23 cellular contexts compared by ENCODE assay signal in the genomic region with DNA sequence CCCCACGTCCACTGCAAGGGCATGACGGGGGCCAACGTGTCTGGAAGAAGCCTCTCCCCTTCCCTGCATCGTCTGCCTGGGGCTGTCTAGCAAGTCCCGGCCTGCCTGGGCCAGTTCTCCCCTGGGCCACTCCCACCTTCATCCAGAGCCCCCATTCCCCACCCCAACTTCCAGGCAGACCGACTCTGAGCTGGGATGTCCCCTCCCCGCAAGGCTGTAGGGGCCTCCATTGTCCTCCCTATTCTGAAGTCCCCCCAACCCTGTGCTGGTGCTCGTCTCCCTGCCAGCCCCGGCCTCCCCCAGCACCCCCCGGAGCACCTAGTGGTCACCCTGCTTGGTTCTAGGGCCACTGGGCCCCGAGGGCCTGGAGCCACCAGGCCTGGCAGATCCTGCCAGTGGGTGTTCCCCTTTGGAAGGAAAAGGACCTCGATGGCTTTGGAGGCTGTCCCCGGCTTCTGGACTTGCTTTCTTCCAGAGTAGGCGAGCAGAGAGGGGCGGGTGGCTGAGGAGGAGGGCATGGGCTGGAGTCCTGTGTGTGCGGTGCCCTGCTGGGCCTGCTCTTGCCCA. TPM values are rescaled to one million over a fixed set of nuclear protein-coding genes. Genes with fewer than 3 reads are reported as not detected.
DNase-seq lines count a peak whose midpoint lies in the region; ATAC-seq, FAIRE-seq and TF ChIP-seq lines count a peak whose summit lies in the region.
"Had no signal": no experiment of that assay in that cellular context is flagged by ENCODE, and none has a peak within 500 bp of the region (broad histone marks: within the 10 kb centered on the region; RNA-seq: fewer than 3 reads in every experiment).

No MANE protein-coding gene starts in this region.

- no peak overlapping the region for H3K4ac ChIP-seq in neuronal stem cell (ENCODE audit: low read length)

- H3K4me3 Mint-ChIP-seq in endodermal cell: no peak overlapping the region
- H3K4me3 Mint-ChIP-seq: naive B cell; T-helper 2 cell treated with Interferon-gamma antibody and Interleukin-4, amounts not matched to agents 5 μg/mL and 100 μg/mL, for 36 hours had no signal

- no peak overlapping the region for H2BK120ac ChIP-seq in neuronal stem cell (ENCODE audit: low read depth, low read length)

- H2BK12ac ChIP-seq in neuronal stem cell (ENCODE audit: low read length): no peak overlapping the region

- H4K8ac ChIP-seq in neuronal stem cell (ENCODE audit: low read depth, low read length): no peak overlapping the region

- H3K27ac Mint-ChIP-seq in endodermal cell: no peak overlapping the region
- H3K27ac Mint-ChIP-seq: naive B cell; T-helper 2 cell treated with Interferon-gamma antibody and Interleukin-4, amounts not matched to agents 5 μg/mL and 100 μg/mL, for 36 hours had no signal

- peak overlapping the region; percentile 71 for H3K14ac ChIP-seq in neuronal stem cell (ENCODE audit: low read length)

- no peak overlapping the region for H3K23ac ChIP-seq in neuronal stem cell (ENCODE audit: low read depth, low read length, poor library complexity)

- H3K4me3 ChIP-seq in RWPE2 (ENCODE audit: severe bottlenecking) (no peak overlapping the region), endodermal cell (ENCODE audit: low read length) (no peak overlapping the region), neuronal stem cell (ENCODE audit: low read length in 2 of 2) (no peak overlapping the region), tibial artery (peak overlapping the region; percentile 28 to 38), H7 (ENCODE audit: insufficient read depth, low read depth, low read length) (no peak overlapping the region)
- H3K4me3 ChIP-seq: colonic mucosa, HAP-1, SJSA1 had no signal

- H3K4me2 ChIP-seq in neuronal stem cell (ENCODE audit: insufficient read depth, low read length, poor library complexity, severe bottlenecking): no peak overlapping the region

- DNase-seq in RWPE2 (ENCODE audit: low spot score) (peak; percentile 78), endodermal cell (peak; percentile 43), neuronal stem cell (ENCODE audit: low spot score) (no peak), tibial artery (no peak), DMS153 treated with DMSO at 0.1 percent for 48 hours (lab: John Stamatoyannopoulos, UW; ENCODE audit: unreplicated experiment) (no peak), H7 (no peak), H54 (ENCODE audit: insufficient read length, low spot score) (no peak), NCI-H1930 (lab: John Stamatoyannopoulos, UW) (no peak)
- DNase-seq: activated CD4-positive, CD25-positive, alpha-beta regulatory T cell; activated CD8-positive, alpha-beta memory T cell treated with anti-CD3 and anti-CD28 coated beads for 24 hours; BE2C; DMS153; left colon; naive B cell; NCI-H1694 treated with DMSO at 0.1 percent for 48 hours; NCI-H510A treated with DMSO at 0.1 percent for 48 hours; stimulated activated CD4-positive, alpha-beta T cell treated with anti-CD3 and anti-CD28 coated beads, Interleukin-15, amount 100 ng/mL, for 24 hours; stimulated activated naive CD8-positive, alpha-beta T cell treated with anti-CD3 and anti-CD28 coated beads, Interleukin-15, Interleukin-2, amounts not matched to agents 100 U/mL and 50 U/mL, for 24 hours had no signal

- no peaks in the 10 kb centered on the region for H3K27me3 Mint-ChIP-seq in endodermal cell (ENCODE audit: insufficient read depth)

- H2AK5ac ChIP-seq in neuronal stem cell (ENCODE audit: low read depth, low read length): peak overlapping the region; percentile 92

- peak overlapping the region; percentile 71 for H3K18ac ChIP-seq in neuronal stem cell (ENCODE audit: low read length)

- no peak overlapping the region for H2BK5ac ChIP-seq in neuronal stem cell (ENCODE audit: low read length)

- no peaks in the 10 kb centered on the region for H3K36me3 Mint-ChIP-seq in endodermal cell (ENCODE audit: low read depth)
- H3K36me3 Mint-ChIP-seq: naive B cell had no signal

- H3K27me3 ChIP-seq in RWPE2 (ENCODE audit: insufficient read depth, poor library complexity, severe bottlenecking) (no peaks in the 10 kb centered on the region), endodermal cell (ENCODE audit: control insufficient read depth, insufficient read depth, low read length, poor library complexity, severe bottlenecking) (no peaks in the 10 kb centered on the region), neuronal stem cell (ENCODE audit: control insufficient read depth in 3 of 3, insufficient read depth in 3 of 3, low read depth in 1 of 3, low read length in 3 of 3) (no peaks in the 10 kb centered on the region), tibial artery (no peaks in the 10 kb centered on the region), H7 (ENCODE audit: control insufficient read depth, insufficient read depth, low read length) (no peaks in the 10 kb centered on the region)
- H3K27me3 ChIP-seq: BE2C, SJSA1 had no signal

- H3K9me3 Mint-ChIP-seq in endodermal cell: no peaks in the 10 kb centered on the region
- H3K9me3 Mint-ChIP-seq: naive B cell; T-helper 2 cell treated with Interferon-gamma antibody and Interleukin-4, amounts not matched to agents 5 μg/mL and 100 μg/mL, for 36 hours had no signal

- H3K4me1 ChIP-seq in RWPE2 (ENCODE audit: insufficient read depth, poor library complexity, severe bottlenecking): peaks cover 55% of the 10 kb centered on the region
- H3K4me1 ChIP-seq in endodermal cell (ENCODE audit: control insufficient read depth, insufficient read depth, low read length): peaks cover 20% of the 10 kb centered on the region
- peaks cover 29 to 46% of the 10 kb centered on the region in 2 donors for H3K4me1 ChIP-seq in neuronal stem cell (ENCODE audit: control insufficient read depth in 2 of 2, insufficient read depth in 1 of 2, low read depth in 1 of 2, low read length in 2 of 2)
- H3K4me1 ChIP-seq in tibial artery: peaks cover 0 to 91% (median 90%) of the 10 kb centered on the region in 4 donors

- TF ChIP-seq CTCF in RWPE2 (IDR thresholded peaks at IDR 0.05; ENCODE audit: poor library complexity, severe bottlenecking) (no peak), endodermal cell (conservative IDR thresholded peaks at IDR 0.05) (no peak), tibial artery (IDR thresholded peaks at IDR 0.05) (no peak)

- H3K9ac ChIP-seq in endodermal cell (ENCODE audit: extremely low read depth, low read length, poor library complexity, severe bottlenecking) (no peak overlapping the region), neuronal stem cell (ENCODE audit: low read depth, low read length, poor library complexity) (no peak overlapping the region)

- intact Hi-C loops in tibial artery (cut with DNase I; ENCODE audit: low total_unique reads): loop anchor here (10.0 kb wide), 1 partner anchor 116 kb away; no protein-coding TSS in a partner anchor

- no peak for TF ChIP-seq POLR2A in H54 (IDR thresholded peaks at IDR 0.05; ENCODE audit: low read depth, low read length)

- H3K9me3 ChIP-seq in RWPE2 (ENCODE audit: severe bottlenecking) (no peaks in the 10 kb centered on the region), endodermal cell (ENCODE audit: control insufficient read depth, low read length) (no peaks in the 10 kb centered on the region), neuronal stem cell (replicated peaks in 1 of 2; ENCODE audit: control insufficient read depth in 2 of 2, insufficient read depth in 1 of 2, low read depth in 1 of 2, low read length in 2 of 2) (no peaks in the 10 kb centered on the region), tibial artery (no peaks in the 10 kb centered on the region)
- H3K9me3 ChIP-seq: BE2C, colonic mucosa, HAP-1, SJSA1 had no signal

- no peak overlapping the region for H2BK15ac ChIP-seq in neuronal stem cell (ENCODE audit: low read length)

- H3K79me1 ChIP-seq in neuronal stem cell (ENCODE audit: low read depth, low read length): peaks cover 44% of the 10 kb centered on the region

- no peaks in the 10 kb centered on the region for H3K36me3 ChIP-seq in RWPE2 (ENCODE audit: low read depth)
- H3K36me3 ChIP-seq in endodermal cell (ENCODE audit: control insufficient read depth, insufficient read depth, low read length): no peaks in the 10 kb centered on the region
- no peaks in the 10 kb centered on the region for H3K36me3 ChIP-seq in neuronal stem cell (replicated peaks in 1 of 2; ENCODE audit: control insufficient read depth in 2 of 2, insufficient read depth in 2 of 2, low read length in 2 of 2)
- H3K36me3 ChIP-seq in tibial artery: no peaks in the 10 kb centered on the region
- H3K36me3 ChIP-seq in H7 (replicated peaks; ENCODE audit: control insufficient read depth, insufficient read depth, low read length): no peaks in the 10 kb centered on the region
- H3K36me3 ChIP-seq: BE2C, colonic mucosa, HAP-1 had no signal

- peaks cover 8% of the 10 kb centered on the region for H3K4me1 Mint-ChIP-seq in endodermal cell

- no peak overlapping the region for H2AFZ ChIP-seq in neuronal stem cell (ENCODE audit: low read length)

- peak overlapping the region; percentile 94 for H3K27ac ChIP-seq in RWPE2 (ENCODE audit: poor library complexity, severe bottlenecking)
- H3K27ac ChIP-seq in endodermal cell (ENCODE audit: low read depth, low read length): no peak overlapping the region
- no peak overlapping the region for H3K27ac ChIP-seq in neuronal stem cell (replicated peaks; ENCODE audit: low read length)
- H3K27ac ChIP-seq in tibial artery: peak overlapping the region; percentile 93 to 99
- H3K27ac ChIP-seq: colonic mucosa, SJSA1 had no signal

- no peak for ATAC-seq in RWPE2 (ENCODE audit: low read depth)
- ATAC-seq: left colon; stimulated activated naive CD8-positive, alpha-beta T cell treated with anti-CD3 and anti-CD28 coated beads, Interleukin-15, Interleukin-2, amounts not matched to agents 100 U/mL and 50 U/mL, for 24 hours had no signal

- no peak overlapping the region for H4K91ac ChIP-seq in neuronal stem cell (ENCODE audit: low read depth, low read length, poor library complexity)

- no peak for FAIRE-seq in H54 (lab: Jason Lieb, UNC)
- FAIRE-seq: HTR-8/SVneo had no signal

- 79 to 90% methylated on average over 4 to 16 of the region's 16 CpGs for WGBS in endodermal cell (ENCODE audit: insufficient coverage in 1 of 2, insufficient read length in 1 of 2), 2 experiments
- WGBS in neuronal stem cell (ENCODE audit: extremely low coverage in 2 of 2, insufficient read length in 2 of 2, insufficient replicate concordance in 1 of 2), 2 donors: no CpG with 5 or more reads among the region's 16 CpGs

RNA-seq across cellular contexts. Expression of a gene that starts 4.8 kb away (rescaled TPM):
- 10 to 100 TPM in 1 of 2 donors, 1 to 10 TPM in 1; 9.1 to 13.2 TPM for total RNA-seq in endodermal cell
- polyA plus RNA-seq in endodermal cell (2013, experiment 1 of 2): 16.6 TPM
- polyA plus RNA-seq in endodermal cell (2013, experiment 2 of 2): 15.6 TPM
- polyA plus RNA-seq in neuronal stem cell (2013, experiment 1 of 2): 7.6 TPM
- 7.9 TPM for polyA plus RNA-seq in neuronal stem cell (2013, experiment 2 of 2)
- 1.5 and 2.7 TPM in 2 replicates for total RNA-seq in H7 (2014; rRNA removed; shearing (Covaris generic))

RNA-seq across cellular contexts. Expression of a gene that starts 30.5 kb away (rescaled TPM):
- total RNA-seq in endodermal cell: 10 to 100 TPM; 57.7 to 66.2 TPM
- polyA plus RNA-seq in endodermal cell (2013, experiment 1 of 2): 57.2 TPM
- 62.4 TPM for polyA plus RNA-seq in endodermal cell (2013, experiment 2 of 2)
- polyA plus RNA-seq in neuronal stem cell (2013, experiment 1 of 2): 76.9 TPM
- 74.7 TPM for polyA plus RNA-seq in neuronal stem cell (2013, experiment 2 of 2)
- total RNA-seq in H7 (2014; rRNA removed; shearing (Covaris generic)): 92.3 and 115 TPM in 2 replicates

RNA-seq across cellular contexts. Expression of a gene that starts 47.8 kb away (rescaled TPM):
- total RNA-seq in endodermal cell: 10 to 100 TPM; 28.2 to 30.1 TPM
- polyA plus RNA-seq in endodermal cell (2013, experiment 1 of 2): 23.3 TPM
- 19.3 TPM for polyA plus RNA-seq in endodermal cell (2013, experiment 2 of 2)
- polyA plus RNA-seq in neuronal stem cell (2013, experiment 1 of 2): 18.5 TPM
- 20.5 TPM for polyA plus RNA-seq in neuronal stem cell (2013, experiment 2 of 2)
- total RNA-seq in H7 (2014; rRNA removed; shearing (Covaris generic)): 34.7 and 45.0 TPM in 2 replicates

RNA-seq across cellular contexts. Expression of a gene that starts 51.0 kb away (rescaled TPM):
- 10 to 100 TPM; 10.4 to 12.1 TPM for total RNA-seq in endodermal cell
- 11.5 TPM for polyA plus RNA-seq in endodermal cell (2013, experiment 1 of 2)
- polyA plus RNA-seq in endodermal cell (2013, experiment 2 of 2): 11.6 TPM
- 7.8 TPM for polyA plus RNA-seq in neuronal stem cell (2013, experiment 1 of 2)
- 7.6 TPM for polyA plus RNA-seq in neuronal stem cell (2013, experiment 2 of 2)
- 3.7 and 4.6 TPM in 2 replicates for total RNA-seq in H7 (2014; rRNA removed; shearing (Covaris generic))

Comparison
In these comparisons a context has a peak if more than half of its experiments do, and no peak if none do; other contexts are left out.
1. DNase-seq: peak in RWPE2 (single experiment) and endodermal cell (single experiment); none in neuronal stem cell (single experiment), tibial artery (0 of 2), DMS153 treated with DMSO at 0.1 percent for 48 hours (single experiment), H7 (single experiment), H54 (single experiment) and NCI-H1930 (0 of 2).
2. H3K27ac ChIP-seq: peak in RWPE2 (single experiment) and tibial artery (2 of 2); none in endodermal cell (single experiment) and neuronal stem cell (single experiment).
3. H3K4me3 ChIP-seq: peak in tibial artery (2 of 2); none in RWPE2 (single experiment), endodermal cell (single experiment), neuronal stem cell (0 of 2) and H7 (single experiment).